11 cellular contexts compared by ENCODE assay signal in the genomic region with DNA sequence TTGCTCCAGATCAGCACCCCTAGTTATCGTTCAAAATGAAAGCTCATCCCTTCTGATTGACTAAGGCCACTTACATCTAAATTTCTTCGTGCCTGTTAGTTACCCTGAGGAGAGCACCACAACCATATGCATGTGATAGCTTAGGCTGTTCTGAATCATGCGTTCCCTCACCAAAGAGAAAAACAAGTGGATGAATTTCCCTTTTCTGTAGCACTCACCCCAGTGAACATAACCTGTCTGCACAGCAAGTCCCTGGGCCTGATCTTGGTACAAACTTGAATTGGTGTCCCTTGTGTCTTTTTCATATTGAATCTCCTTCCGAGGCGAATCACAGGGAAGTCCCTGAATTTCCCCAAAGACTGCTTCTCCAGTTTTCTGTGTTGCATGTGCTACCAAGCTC.
DNase-seq lines count a peak whose midpoint lies in the region; ATAC-seq and TF ChIP-seq lines count a peak whose summit lies in the region.
"Had no signal": no experiment of that assay in that cellular context is flagged by ENCODE, and none has a peak within 500 bp of the region (broad histone marks: within the 10 kb centered on the region; RNA-seq: fewer than 3 reads in every experiment).

No MANE protein-coding gene starts in this region.

- 35 to 41% methylated on average over 5 of the region's 5 CpGs for WGBS in esophagus squamous epithelium, 2 donors

- H3K27ac ChIP-seq in OCI-LY3 (ENCODE audit: low read length) (peak overlapping the region; percentile 44), esophagus squamous epithelium (peak overlapping the region; percentile 78 to 86 (median 82))
- H3K27ac ChIP-seq: SK-N-MC had no signal

- no peak for TF ChIP-seq CTCF in OCI-LY3 (IDR thresholded peaks at IDR 0.05; ENCODE audit: low read depth, low read length)
- TF ChIP-seq CTCF in esophagus squamous epithelium (IDR thresholded peaks at IDR 0.05) = no peak

- peak overlapping the region; percentile 49 for H3K4me2 ChIP-seq in OCI-LY3 (ENCODE audit: low read length)

- no peaks in the 10 kb centered on the region; the same call in 1 of the 2 replicates for H4K20me1 ChIP-seq in OCI-LY3 (ENCODE audit: insufficient read depth, low read length)

- H3K4me1 ChIP-seq in OCI-LY3 (ENCODE audit: low read length) (peaks cover 25% of the 10 kb centered on the region), esophagus squamous epithelium (peaks cover 22 to 87% (median 27%) of the 10 kb centered on the region in 3 donors)

- no peak overlapping the region; the same call in 1 of the 2 replicates for H3K9ac ChIP-seq in OCI-LY3 (ENCODE audit: low read length)

- peaks cover 76% of the 10 kb centered on the region for H3K36me3 Mint-ChIP-seq in stimulated activated effector memory CD8-positive, alpha-beta T cell treated with anti-CD3 and anti-CD28 coated beads, Interleukin-12 subunit alpha, Interleukin-12 subunit beta, amount 100 ng/mL, for 72 hours

- H3K4me3 ChIP-seq in OCI-LY3 (ENCODE audit: low read length) (peak overlapping the region; percentile 3; the same call in 1 of the 2 replicates), esophagus squamous epithelium (peak overlapping the region; percentile 11 to 48 (median 30))
- H3K4me3 ChIP-seq: SK-N-MC had no signal

- no peaks in the 10 kb centered on the region for H3K79me2 ChIP-seq in OCI-LY3 (ENCODE audit: low read length)

- peaks cover 18% of the 10 kb centered on the region for H3K4me1 Mint-ChIP-seq in stimulated activated effector memory CD8-positive, alpha-beta T cell treated with anti-CD3 and anti-CD28 coated beads, Interleukin-12 subunit alpha, Interleukin-12 subunit beta, amount 100 ng/mL, for 72 hours

- H3K9me3 Mint-ChIP-seq in stimulated activated effector memory CD8-positive, alpha-beta T cell treated with anti-CD3 and anti-CD28 coated beads, Interleukin-12 subunit alpha, Interleukin-12 subunit beta, amount 100 ng/mL, for 72 hours = no peaks in the 10 kb centered on the region
- H3K9me3 Mint-ChIP-seq: activated naive CD8-positive, alpha-beta T cell treated with anti-CD3 and anti-CD28 coated beads, Interleukin-2, amount 10 ng/mL, durations not matched to agents 7 days and 5 days had no signal

- H3K4me3 Mint-ChIP-seq in stimulated activated effector memory CD8-positive, alpha-beta T cell treated with anti-CD3 and anti-CD28 coated beads, Interleukin-12 subunit alpha, Interleukin-12 subunit beta, amount 100 ng/mL, for 72 hours = no peak overlapping the region
- H3K4me3 Mint-ChIP-seq: activated naive CD8-positive, alpha-beta T cell treated with anti-CD3 and anti-CD28 coated beads, Interleukin-2, amount 10 ng/mL, durations not matched to agents 7 days and 5 days had no signal

- no peaks in the 10 kb centered on the region for H3K9me3 ChIP-seq in OCI-LY3 (ENCODE audit: insufficient read depth, low read length)
- H3K9me3 ChIP-seq in esophagus squamous epithelium = no peaks in the 10 kb centered on the region

- no peak overlapping the region for H2AFZ ChIP-seq in OCI-LY3 (ENCODE audit: low read depth, low read length)

- H3K27me3 ChIP-seq in OCI-LY3 (ENCODE audit: low read depth, low read length) (no peaks in the 10 kb centered on the region), esophagus squamous epithelium (no peaks in the 10 kb centered on the region)

- intact Hi-C loops in esophagus squamous epithelium (cut with DNase I) = loop anchor here (5.0 kb wide), 1 partner anchor 628 kb away; no protein-coding TSS in a partner anchor

- H3K36me3 ChIP-seq in OCI-LY3 (replicated peaks; ENCODE audit: low read depth, low read length) = peaks cover 39% of the 10 kb centered on the region
- H3K36me3 ChIP-seq in esophagus squamous epithelium = peaks cover 7 to 66% (median 15%) of the 10 kb centered on the region in 3 donors

- DNase-seq in esophagus squamous epithelium (lab: John Stamatoyannopoulos, UW) (no peak), inferior parietal cortex (ENCODE audit: extremely low spot score) (no peak), AML-193 (lab: John Stamatoyannopoulos, UW) (no peak), globus pallidus (ENCODE audit: low spot score) (no peak)
- DNase-seq in stimulated activated effector memory CD8-positive, alpha-beta T cell treated with anti-CD3 and anti-CD28 coated beads, Interleukin-12 subunit alpha, Interleukin-12 subunit beta, amount 100 ng/mL, for 72 hours (ENCODE audit: low spot score in 2 of 2) = no peak
- DNase-seq: activated CD4-positive, alpha-beta T cell treated with anti-CD3 and anti-CD28 coated beads, Interleukin-2, amount 50 U/mL, for 1 hour; activated naive CD8-positive, alpha-beta T cell treated with anti-CD3 and anti-CD28 coated beads, Interleukin-2, amount 10 ng/mL, durations not matched to agents 7 days and 5 days; NCI-H69 had no signal

- H3K27ac Mint-ChIP-seq in stimulated activated effector memory CD8-positive, alpha-beta T cell treated with anti-CD3 and anti-CD28 coated beads, Interleukin-12 subunit alpha, Interleukin-12 subunit beta, amount 100 ng/mL, for 72 hours = peak overlapping the region; percentile 88
- H3K27ac Mint-ChIP-seq: activated naive CD8-positive, alpha-beta T cell treated with anti-CD3 and anti-CD28 coated beads, Interleukin-2, amount 10 ng/mL, durations not matched to agents 7 days and 5 days had no signal

- TF ChIP-seq POLR2A in esophagus squamous epithelium (IDR thresholded peaks at IDR 0.05) = no peak

- ATAC-seq in GM18873 (IDR thresholded peaks at IDR 0.05; ENCODE audit: low FRiP score, unreplicated experiment) = peak; percentile 50
- peak; percentile 69 for ATAC-seq in stimulated activated effector memory CD8-positive, alpha-beta T cell treated with anti-CD3 and anti-CD28 coated beads, Interleukin-12 subunit alpha, Interleukin-12 subunit beta, amount 100 ng/mL, for 72 hours
